In genomic region chr2:191012845-191013616, GRCh38 we compare ENCODE assay signal across 8 cellular contexts. TPM values are rescaled to one million over a fixed set of nuclear protein-coding genes. Genes with fewer than 3 reads are reported as not detected.
A peak's percentile ranks its signal among the peaks of the same experiment; 100 is the strongest.
DNase-seq lines count a peak whose midpoint lies in the region; ATAC-seq lines count a peak whose summit lies in the region.

No MANE protein-coding gene starts in this region.

- H3K27me3 Mint-ChIP-seq in T-cell = no peaks in the 10 kb centered on the region

- H3K36me3 Mint-ChIP-seq in T-cell = peaks cover 23% of the 10 kb centered on the region

- H3K4me1 Mint-ChIP-seq in T-cell = peaks cover 40 to 55% (median 47%) of the 10 kb centered on the region in 3 donors

- no peak overlapping the region for H3K4me3 Mint-ChIP-seq in T-cell

- intact Hi-C loops in posterior cingulate gyrus (cut with DNase I) = no loop called here

- peaks cover 2% of the 10 kb centered on the region; the same call in 1 of the 2 replicates for H3K27me3 ChIP-seq in iPS DF 6.9 (ENCODE audit: control insufficient read depth, insufficient read depth, low read length)

- peak overlapping the region; percentile 79; the same call in 1 of the 2 replicates for H3K4me3 ChIP-seq in iPS DF 6.9 (ENCODE audit: low read length)

- POLR2A ChIA-PET in T-cell (lab: Charles Lee) = interaction anchor here (0.6 to 1.9 kb wide), 17 partner anchors 8 to 1234 kb away, joined by 3 to 14 read pairs (median 4); partner anchors contain the start of gene GLS (in 1 of the 2)

- peaks cover 0 to 2% (median 0%) of the 10 kb centered on the region in 3 donors for H3K9me3 Mint-ChIP-seq in T-cell

- no peaks in the 10 kb centered on the region for H3K9me3 ChIP-seq in iPS DF 6.9 (ENCODE audit: control insufficient read depth, insufficient read depth, low read length)

- DNase-seq in NCI-H82 (lab: John Stamatoyannopoulos, UW) (peak; percentile 21), NCI-H82 treated with DMSO at 0.1 percent for 48 hours (lab: John Stamatoyannopoulos, UW; ENCODE audit: unreplicated experiment) (no peak), T-cell (no peak), iPS DF 6.9 (ENCODE audit: low read depth, low spot score) (no peak), posterior cingulate gyrus (no peak), hippocampal formation (lab: John Stamatoyannopoulos, UW) (no peak)

- ATAC-seq in T-cell (replicated peaks in 1 of 4) (peak; percentile 2 to 25 (median 14)), GM21786 (IDR thresholded peaks at IDR 0.05; ENCODE audit: unreplicated experiment) (no peak)

- no CpG with 5 or more reads among the region's 11 CpGs for WGBS in iPS DF 6.9 (ENCODE audit: insufficient coverage, insufficient read length)

- no peaks in the 10 kb centered on the region; the same call in 1 of the 2 replicates for H3K4me1 ChIP-seq in iPS DF 6.9 (ENCODE audit: control insufficient read depth, insufficient read depth, low read length)

- H3K36me3 ChIP-seq in iPS DF 6.9 (ENCODE audit: control insufficient read depth, insufficient read depth, low read length) = no peaks in the 10 kb centered on the region; the same call in 1 of the 2 replicates

- CTCF ChIA-PET in T-cell (lab: Charles Lee) = interaction anchor here (0.5 to 1.7 kb wide), 15 partner anchors 10 to 126 kb away, joined by 3 to 7 read pairs (median 3); no protein-coding TSS in a partner anchor

- H3K27ac ChIP-seq in iPS DF 6.9 (ENCODE audit: low read length) = no peak overlapping the region
- H3K27ac ChIP-seq in temporal lobe (ENCODE audit: low read depth, low read length) = peak overlapping the region; percentile 90

- no peak overlapping the region for H3K27ac Mint-ChIP-seq in T-cell

RNA-seq across cellular contexts. Expression of gene STAT1, which starts 0.9 kb away (rescaled TPM):
- total RNA-seq in T-cell = 100 to 1,000 TPM in 3 of 5 donors, 10 to 100 TPM in 2; 77.6 to 229 (median 152) TPM
- total RNA-seq in temporal lobe = 19.9 TPM
